In genomic region chr1:59856725-59857338, GRCh38 we compare ENCODE assay signal across 15 cellular contexts. TPM values are rescaled to one million over a fixed set of nuclear protein-coding genes. Genes with fewer than 3 reads are reported as not detected.
DNase-seq lines count a peak whose midpoint lies in the region; ATAC-seq and TF ChIP-seq lines count a peak whose summit lies in the region.
"Had no signal": no experiment of that assay in that cellular context is flagged by ENCODE, and none has a peak within 500 bp of the region (broad histone marks: within the 10 kb centered on the region; RNA-seq: fewer than 3 reads in every experiment).

No MANE protein-coding gene starts in this region.

- H3K9me3 ChIP-seq in RWPE2 (ENCODE audit: severe bottlenecking) = no peaks in the 10 kb centered on the region
- H3K9me3 ChIP-seq in neuronal stem cell (replicated peaks in 1 of 2; ENCODE audit: control insufficient read depth in 2 of 2, insufficient read depth in 1 of 2, low read depth in 1 of 2, low read length in 2 of 2) = no peaks in the 10 kb centered on the region
- H3K9me3 ChIP-seq in mesenchymal stem cell (ENCODE audit: control insufficient read depth, low read length) = peaks cover 3% of the 10 kb centered on the region

- no peak overlapping the region for H3K9ac ChIP-seq in neuronal stem cell (ENCODE audit: low read depth, low read length, poor library complexity)
- H3K9ac ChIP-seq in mesenchymal stem cell (ENCODE audit: low read length) = no peak overlapping the region

- TF ChIP-seq CTCF in GM23338 (conservative IDR thresholded peaks at IDR 0.05; ENCODE audit: low read depth in 2 of 2) (no peak), RWPE2 (IDR thresholded peaks at IDR 0.05; ENCODE audit: poor library complexity, severe bottlenecking) (no peak)

- H3K79me1 ChIP-seq in neuronal stem cell (ENCODE audit: low read depth, low read length) (no peaks in the 10 kb centered on the region), mesenchymal stem cell (replicated peaks; ENCODE audit: low read length, poor library complexity, severe bottlenecking) (peaks cover 2% of the 10 kb centered on the region)

- no peak overlapping the region for H2BK5ac ChIP-seq in neuronal stem cell (ENCODE audit: low read length)
- H2BK5ac ChIP-seq in mesenchymal stem cell (ENCODE audit: low read depth, low read length, poor library complexity, severe bottlenecking) = no peak overlapping the region

- WGBS in neuronal stem cell (ENCODE audit: extremely low coverage in 2 of 2, insufficient read length in 2 of 2, insufficient replicate concordance in 1 of 2), 2 donors = no CpG with 5 or more reads among the region's 4 CpGs
- WGBS in mesenchymal stem cell = 91% methylated on average over 4 of the region's 4 CpGs

- H2BK12ac ChIP-seq in neuronal stem cell (ENCODE audit: low read length) = no peak overlapping the region
- H2BK12ac ChIP-seq in mesenchymal stem cell (ENCODE audit: low read length in 2 of 2) = no peak overlapping the region

- no peak overlapping the region for H2AFZ ChIP-seq in GM23338
- peak overlapping the region; percentile 76 for H2AFZ ChIP-seq in neuronal stem cell (ENCODE audit: low read length)
- H2AFZ ChIP-seq in mesenchymal stem cell (ENCODE audit: low read depth, low read length) = no peak overlapping the region

- ATAC-seq in GM23338 (peak; percentile 41), RWPE2 (ENCODE audit: low read depth) (peak; percentile 36; the same call in 2 of the 3 replicates), left cardiac atrium (peak; percentile 68 to 84)
- ATAC-seq: stimulated activated naive B cell treated with anti-CD40 and anti-IgM and Interleukin-4, amounts not matched to agents 10 μg/mL and 1 μg/mL and 100 μg/mL, for 72 hours had no signal

- H3K36me3 ChIP-seq in GM23338 (ENCODE audit: insufficient read depth) = no peaks in the 10 kb centered on the region
- peaks cover 25% of the 10 kb centered on the region for H3K36me3 ChIP-seq in RWPE2 (ENCODE audit: low read depth)
- H3K36me3 ChIP-seq in neuronal stem cell (replicated peaks in 1 of 2; ENCODE audit: control insufficient read depth in 2 of 2, insufficient read depth in 2 of 2, low read length in 2 of 2) = no peaks in the 10 kb centered on the region
- H3K36me3 ChIP-seq in mesenchymal stem cell (ENCODE audit: control insufficient read depth in 1 of 2, insufficient read depth in 2 of 2, low read depth in 1 of 2, low read length in 2 of 2) = peaks cover 0 to 6% of the 10 kb centered on the region in 2 experiments

- H3K4me1 ChIP-seq in GM23338 (ENCODE audit: insufficient read depth) (peaks cover 4% of the 10 kb centered on the region; the same call in 1 of the 2 replicates), RWPE2 (ENCODE audit: insufficient read depth, poor library complexity, severe bottlenecking) (no peaks in the 10 kb centered on the region), neuronal stem cell (ENCODE audit: control insufficient read depth in 2 of 2, insufficient read depth in 1 of 2, low read depth in 1 of 2, low read length in 2 of 2) (peaks cover 0 to 2% of the 10 kb centered on the region in 2 donors), mesenchymal stem cell (ENCODE audit: control insufficient read depth, insufficient read depth, low read depth, low read length) (no peaks in the 10 kb centered on the region)

- H2BK15ac ChIP-seq in neuronal stem cell (ENCODE audit: low read length) = no peak overlapping the region
- H2BK15ac ChIP-seq in mesenchymal stem cell (ENCODE audit: low read depth, poor library complexity, severe bottlenecking) = no peak overlapping the region

- H3K27ac Mint-ChIP-seq in GM23338 = peak overlapping the region; percentile 71
- H3K27ac Mint-ChIP-seq: activated naive CD8-positive, alpha-beta T cell treated with anti-CD3 and anti-CD28 coated beads, Interleukin-2, amount 10 ng/mL, durations not matched to agents 7 days and 5 days; stimulated activated naive B cell treated with anti-CD40 and anti-IgM and Interleukin-4, amounts not matched to agents 10 μg/mL and 1 μg/mL and 100 μg/mL, for 72 hours had no signal

- H3K4me3 Mint-ChIP-seq in GM23338 = no peak overlapping the region
- H3K4me3 Mint-ChIP-seq: activated naive CD8-positive, alpha-beta T cell treated with anti-CD3 and anti-CD28 coated beads, Interleukin-2, amount 10 ng/mL, durations not matched to agents 7 days and 5 days; stimulated activated naive B cell treated with anti-CD40 and anti-IgM and Interleukin-4, amounts not matched to agents 10 μg/mL and 1 μg/mL and 100 μg/mL, for 72 hours had no signal

- no peaks in the 10 kb centered on the region for H4K20me1 ChIP-seq in GM23338 (replicated peaks; ENCODE audit: insufficient read depth)

- no peaks in the 10 kb centered on the region for H3K27me3 Mint-ChIP-seq in GM23338 (ENCODE audit: insufficient read depth, low read depth, poor library complexity)
- H3K27me3 Mint-ChIP-seq: activated naive CD8-positive, alpha-beta T cell treated with anti-CD3 and anti-CD28 coated beads, Interleukin-2, amount 10 ng/mL, durations not matched to agents 7 days and 5 days; stimulated activated naive B cell treated with anti-CD40 and anti-IgM and Interleukin-4, amounts not matched to agents 10 μg/mL and 1 μg/mL and 100 μg/mL, for 72 hours had no signal

- no peak overlapping the region for H3K4ac ChIP-seq in neuronal stem cell (ENCODE audit: low read length)
- no peak overlapping the region for H3K4ac ChIP-seq in mesenchymal stem cell (ENCODE audit: low read depth in 1 of 2, low read length in 2 of 2)

- no peak overlapping the region for H4K8ac ChIP-seq in neuronal stem cell (ENCODE audit: low read depth, low read length)
- H4K8ac ChIP-seq in mesenchymal stem cell (ENCODE audit: low read length) = no peak overlapping the region

- no peaks in the 10 kb centered on the region for H3K27me3 ChIP-seq in GM23338 (ENCODE audit: insufficient read depth)
- no peaks in the 10 kb centered on the region for H3K27me3 ChIP-seq in RWPE2 (ENCODE audit: insufficient read depth, poor library complexity, severe bottlenecking)
- no peaks in the 10 kb centered on the region for H3K27me3 ChIP-seq in neuronal stem cell (ENCODE audit: control insufficient read depth in 3 of 3, insufficient read depth in 3 of 3, low read depth in 1 of 3, low read length in 3 of 3)
- no peaks in the 10 kb centered on the region for H3K27me3 ChIP-seq in mesenchymal stem cell (ENCODE audit: control insufficient read depth in 1 of 2, insufficient read depth in 1 of 2, low read length in 2 of 2)

- H3K23ac ChIP-seq in neuronal stem cell (ENCODE audit: low read depth, low read length, poor library complexity) (no peak overlapping the region), mesenchymal stem cell (ENCODE audit: low read length in 2 of 2) (no peak overlapping the region)

- H3K4me1 Mint-ChIP-seq in GM23338 = peaks cover 8% of the 10 kb centered on the region; the same call in 2 of the 3 replicates
- H3K4me1 Mint-ChIP-seq: activated naive CD8-positive, alpha-beta T cell treated with anti-CD3 and anti-CD28 coated beads, Interleukin-2, amount 10 ng/mL, durations not matched to agents 7 days and 5 days; stimulated activated naive B cell treated with anti-CD40 and anti-IgM and Interleukin-4, amounts not matched to agents 10 μg/mL and 1 μg/mL and 100 μg/mL, for 72 hours had no signal

- H3K4me2 ChIP-seq in GM23338 = no peak overlapping the region
- H3K4me2 ChIP-seq in neuronal stem cell (ENCODE audit: insufficient read depth, low read length, poor library complexity, severe bottlenecking) = no peak overlapping the region
- no peak overlapping the region for H3K4me2 ChIP-seq in mesenchymal stem cell (ENCODE audit: low read length, poor library complexity, severe bottlenecking)

- no peak overlapping the region for H2AK5ac ChIP-seq in neuronal stem cell (ENCODE audit: low read depth, low read length)
- no peak overlapping the region for H2AK5ac ChIP-seq in mesenchymal stem cell (ENCODE audit: low read length, severe bottlenecking)

- H3K14ac ChIP-seq in neuronal stem cell (ENCODE audit: low read length) = no peak overlapping the region
- no peak overlapping the region for H3K14ac ChIP-seq in mesenchymal stem cell (ENCODE audit: low read length in 2 of 2)

- no peaks in the 10 kb centered on the region for H3K9me2 ChIP-seq in GM23338 (ENCODE audit: insufficient read depth)

- DNase-seq in GM23338 (ENCODE audit: low spot score) = no peak
- DNase-seq in RWPE2 (ENCODE audit: low spot score) = no peak
- no peak for DNase-seq in left cardiac atrium
- no peak for DNase-seq in neuronal stem cell (ENCODE audit: low spot score)
- no peak for DNase-seq in T-helper 2 cell
- DNase-seq in mesenchymal stem cell = no peak
- no peak for DNase-seq in NCI-H1694 (lab: John Stamatoyannopoulos, UW)
- no peak for DNase-seq in NCI-H2227 (lab: John Stamatoyannopoulos, UW; ENCODE audit: unreplicated experiment)
- DNase-seq: activated CD4-positive, CD25-positive, alpha-beta regulatory T cell treated with anti-CD3 and anti-CD28 coated beads, Interleukin-2, amount 50 U/mL, for 72 hours; activated CD8-positive, alpha-beta memory T cell treated with anti-CD3 and anti-CD28 coated beads, Interleukin-2, amount 50 U/mL, for 48 hours; activated naive CD8-positive, alpha-beta T cell treated with anti-CD3 and anti-CD28 coated beads, Interleukin-2, amount 10 ng/mL, durations not matched to agents 7 days and 5 days; KG1; stimulated activated CD4-positive, alpha-beta T cell treated with anti-CD3 and anti-CD28 coated beads, Interleukin-4, amount 100 ng/mL, for 1 hour; stimulated activated naive B cell treated with anti-CD40 and anti-IgM and Interleukin-4, amounts not matched to agents 10 μg/mL and 1 μg/mL and 100 μg/mL, for 72 hours had no signal

- H2BK120ac ChIP-seq in neuronal stem cell (ENCODE audit: low read depth, low read length) (no peak overlapping the region), mesenchymal stem cell (ENCODE audit: low read depth, low read length) (no peak overlapping the region)

- H4K91ac ChIP-seq in neuronal stem cell (ENCODE audit: low read depth, low read length, poor library complexity) (no peak overlapping the region), mesenchymal stem cell (ENCODE audit: low read length) (no peak overlapping the region)

- H3K9me3 Mint-ChIP-seq in GM23338 = peaks cover 2% of the 10 kb centered on the region; the same call in 1 of the 3 replicates

- H3K18ac ChIP-seq in neuronal stem cell (ENCODE audit: low read length) = no peak overlapping the region
- no peak overlapping the region for H3K18ac ChIP-seq in mesenchymal stem cell (ENCODE audit: low read depth in 1 of 2, low read length in 2 of 2)

- peaks cover 16% of the 10 kb centered on the region for H3K36me3 Mint-ChIP-seq in GM23338 (ENCODE audit: low read depth)

- H3K27ac ChIP-seq in GM23338 (ENCODE audit: low read depth) = no peak overlapping the region
- H3K27ac ChIP-seq in RWPE2 (ENCODE audit: poor library complexity, severe bottlenecking) = no peak overlapping the region
- H3K27ac ChIP-seq in neuronal stem cell (replicated peaks; ENCODE audit: low read length) = no peak overlapping the region
- no peak overlapping the region for H3K27ac ChIP-seq in mesenchymal stem cell (ENCODE audit: low read length, poor library complexity, severe bottlenecking)

- H3K79me2 ChIP-seq in GM23338 (replicated peaks; ENCODE audit: insufficient read depth) = 0 out of 2 replicates have a peak, but pooled peaks cover 7% of the 10 kb centered on the region

- intact Hi-C loops in left cardiac atrium (cut with DNase I) = no loop called here

- no peaks in the 10 kb centered on the region for H3F3A ChIP-seq in GM23338 (replicated peaks; ENCODE audit: low read depth)

- H3K4me3 ChIP-seq in GM23338 (no peak overlapping the region), RWPE2 (ENCODE audit: severe bottlenecking) (no peak overlapping the region), neuronal stem cell (ENCODE audit: low read length in 2 of 2) (no peak overlapping the region), mesenchymal stem cell (ENCODE audit: insufficient read depth in 1 of 2, low read depth in 1 of 2, low read length in 2 of 2) (no peak overlapping the region)

RNA-seq across cellular contexts. Expression of gene HOOK1, which starts 42.1 kb away (rescaled TPM):
- total RNA-seq in GM23338 (2014; rRNA removed; shearing (Covaris generic)) = 27.6 and 28.6 TPM in 2 replicates
- 19.4 and 27.4 TPM in 2 replicates for polyA plus RNA-seq in GM23338 (2016; fragmentation: Nextera tagmentation; extraction: Ambion mirVana)
- 1 to 10 TPM; 7.6 to 8.3 TPM for total RNA-seq in left cardiac atrium
- 5.4 TPM for polyA plus RNA-seq in neuronal stem cell (2013, experiment 1 of 2)
- 5.0 TPM for polyA plus RNA-seq in neuronal stem cell (2013, experiment 2 of 2)
- polyA plus RNA-seq in mesenchymal stem cell (2013, experiment 1 of 2) = not detected
- not detected for polyA plus RNA-seq in mesenchymal stem cell (2013, experiment 2 of 2)
- polyA plus RNA-seq: BJ had no signal
